1 cellular context compared by ENCODE assay signal in the genomic region with DNA sequence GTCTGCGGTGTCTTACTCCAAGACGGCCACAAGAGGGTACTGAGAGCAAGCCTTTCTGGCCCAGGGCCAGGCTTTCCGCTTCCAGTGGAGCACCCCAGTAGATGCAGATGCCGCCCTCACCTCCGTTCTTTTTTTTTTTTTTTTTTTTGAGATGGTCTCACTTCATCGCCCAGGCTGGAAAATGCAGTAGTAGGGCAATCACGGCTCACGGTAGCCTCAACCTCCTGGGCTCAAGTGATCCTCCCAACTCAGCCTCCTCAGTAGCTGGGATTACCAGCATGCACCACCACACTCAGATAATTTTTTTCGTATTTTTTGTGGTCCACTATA.
TF ChIP-seq lines count a peak whose summit lies in the region.

No MANE protein-coding gene starts in this region.

TF ChIP-seq in GM12878, 131 proteins besides CTCF, POLR2A, EP300 and RAD21 (continued from another document):
- TF ChIP-seq, protein P1, sequence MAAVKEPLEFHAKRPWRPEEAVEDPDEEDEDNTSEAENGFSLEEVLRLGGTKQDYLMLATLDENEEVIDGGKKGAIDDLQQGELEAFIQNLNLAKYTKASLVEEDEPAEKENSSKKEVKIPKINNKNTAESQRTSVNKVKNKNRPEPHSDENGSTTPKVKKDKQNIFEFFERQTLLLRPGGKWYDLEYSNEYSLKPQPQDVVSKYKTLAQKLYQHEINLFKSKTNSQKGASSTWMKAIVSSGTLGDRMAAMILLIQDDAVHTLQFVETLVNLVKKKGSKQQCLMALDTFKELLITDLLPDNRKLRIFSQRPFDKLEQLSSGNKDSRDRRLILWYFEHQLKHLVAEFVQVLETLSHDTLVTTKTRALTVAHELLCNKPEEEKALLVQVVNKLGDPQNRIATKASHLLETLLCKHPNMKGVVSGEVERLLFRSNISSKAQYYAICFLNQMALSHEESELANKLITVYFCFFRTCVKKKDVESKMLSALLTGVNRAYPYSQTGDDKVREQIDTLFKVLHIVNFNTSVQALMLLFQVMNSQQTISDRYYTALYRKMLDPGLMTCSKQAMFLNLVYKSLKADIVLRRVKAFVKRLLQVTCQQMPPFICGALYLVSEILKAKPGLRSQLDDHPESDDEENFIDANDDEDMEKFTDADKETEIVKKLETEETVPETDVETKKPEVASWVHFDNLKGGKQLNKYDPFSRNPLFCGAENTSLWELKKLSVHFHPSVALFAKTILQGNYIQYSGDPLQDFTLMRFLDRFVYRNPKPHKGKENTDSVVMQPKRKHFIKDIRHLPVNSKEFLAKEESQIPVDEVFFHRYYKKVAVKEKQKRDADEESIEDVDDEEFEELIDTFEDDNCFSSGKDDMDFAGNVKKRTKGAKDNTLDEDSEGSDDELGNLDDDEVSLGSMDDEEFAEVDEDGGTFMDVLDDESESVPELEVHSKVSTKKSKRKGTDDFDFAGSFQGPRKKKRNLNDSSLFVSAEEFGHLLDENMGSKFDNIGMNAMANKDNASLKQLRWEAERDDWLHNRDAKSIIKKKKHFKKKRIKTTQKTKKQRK (IDR thresholded peaks at IDR 0.05; ENCODE audit: low read depth, low read length), result no peak
